16 cellular contexts compared by ENCODE assay signal in genomic region chr17:16007439-16007838, GRCh38. TPM values are rescaled to one million over a fixed set of nuclear protein-coding genes. Genes with fewer than 3 reads are reported as not detected.
DNase-seq lines count a peak whose midpoint lies in the region; ATAC-seq and TF ChIP-seq lines count a peak whose summit lies in the region.
"Had no signal": no experiment of that assay in that cellular context is flagged by ENCODE, and none has a peak within 500 bp of the region (broad histone marks: within the 10 kb centered on the region; RNA-seq: fewer than 3 reads in every experiment).

No MANE protein-coding gene starts in this region.

- H3K27me3 Mint-ChIP-seq in activated CD8-positive, alpha-beta T cell treated with anti-CD3 and anti-CD28 coated beads, Interleukin-2, amount 10 ng/mL, durations not matched to agents 7 days and 5 days (ENCODE audit: low read depth) = no peaks in the 10 kb centered on the region
- H3K27me3 Mint-ChIP-seq in naive thymus-derived CD4-positive, alpha-beta T cell = no peaks in the 10 kb centered on the region

- 70 to 80% (median 71%) methylated on average over 3 of the region's 3 CpGs for WGBS in psoas muscle, 3 donors

- peak overlapping the region; percentile 39 for H3K27ac ChIP-seq in psoas muscle
- no peak overlapping the region for H3K27ac ChIP-seq in naive thymus-derived CD4-positive, alpha-beta T cell (ENCODE audit: low read depth, low read length)
- H3K27ac ChIP-seq: BLaER1 treated with 17β-estradiol and CSF1 and Interleukin-3, amounts not matched to agents 10 nM and 100 nM; KMS-11 had no signal

- H3K4me1 ChIP-seq in psoas muscle = peaks cover 9% of the 10 kb centered on the region
- H3K4me1 ChIP-seq in naive thymus-derived CD4-positive, alpha-beta T cell (ENCODE audit: control insufficient read depth in 2 of 2, insufficient read depth in 2 of 2, low read length in 2 of 2) = no peaks in the 10 kb centered on the region

- intact Hi-C loops in psoas muscle (cut with DNase I) = no loop called here
- intact Hi-C loops in naive thymus-derived CD4-positive, alpha-beta T cell (cut with micrococcal nuclease) = loop anchor here in 1 of 2 donors (10.0 kb wide), 1 partner anchor 1703 kb away; the partner anchor contains the start of gene HS3ST3B1

- POLR2A ChIA-PET in activated CD8-positive, alpha-beta T cell treated with anti-CD3 and anti-CD28 coated beads, Interleukin-2, amount 10 ng/mL, durations not matched to agents 7 days and 5 days (lab: Charles Lee) = no interaction called here
- POLR2A ChIA-PET in naive thymus-derived CD4-positive, alpha-beta T cell (lab: Charles Lee) = no interaction called here

- peaks cover 36 to 100% of the 10 kb centered on the region in 2 donors for H3K36me3 ChIP-seq in psoas muscle (ENCODE audit: insufficient read depth in 1 of 2, low read depth in 1 of 2)
- H3K36me3 ChIP-seq in naive thymus-derived CD4-positive, alpha-beta T cell (ENCODE audit: control insufficient read depth in 2 of 3, insufficient read depth in 3 of 3, low read length in 3 of 3) = peaks cover 12 to 65% (median 34%) of the 10 kb centered on the region in 3 experiments

- no peak overlapping the region for H3K4me3 Mint-ChIP-seq in activated CD8-positive, alpha-beta T cell treated with anti-CD3 and anti-CD28 coated beads, Interleukin-2, amount 10 ng/mL, durations not matched to agents 7 days and 5 days
- no peak overlapping the region for H3K4me3 Mint-ChIP-seq in naive thymus-derived CD4-positive, alpha-beta T cell

- no peak for TF ChIP-seq CTCF in psoas muscle (IDR thresholded peaks at IDR 0.05)

- H3K9me3 Mint-ChIP-seq in activated naive CD4-positive, alpha-beta T cell treated with anti-CD3 and anti-CD28 coated beads, Interleukin-2, amount 50 U/mL, for 72 hours = no peaks in the 10 kb centered on the region
- H3K9me3 Mint-ChIP-seq in activated CD8-positive, alpha-beta T cell treated with anti-CD3 and anti-CD28 coated beads, Interleukin-2, amount 10 ng/mL, durations not matched to agents 7 days and 5 days (ENCODE audit: insufficient read depth) = no peaks in the 10 kb centered on the region
- peaks cover 0 to 2% (median 0%) of the 10 kb centered on the region in 11 donors for H3K9me3 Mint-ChIP-seq in naive thymus-derived CD4-positive, alpha-beta T cell

- CTCF ChIA-PET in activated CD8-positive, alpha-beta T cell treated with anti-CD3 and anti-CD28 coated beads, Interleukin-2, amount 10 ng/mL, durations not matched to agents 7 days and 5 days (lab: Charles Lee) = no interaction called here
- CTCF ChIA-PET in naive thymus-derived CD4-positive, alpha-beta T cell (lab: Charles Lee) = interaction anchor here (0.5 kb wide), 1 partner anchor 9 kb away, joined by 3 read pairs; no protein-coding TSS in a partner anchor

- no peaks in the 10 kb centered on the region for H3K27me3 ChIP-seq in psoas muscle (ENCODE audit: insufficient read depth in 3 of 3, low read length in 2 of 3)
- H3K27me3 ChIP-seq in naive thymus-derived CD4-positive, alpha-beta T cell (ENCODE audit: control insufficient read depth in 2 of 2, insufficient read depth in 2 of 2, low read length in 2 of 2) = no peaks in the 10 kb centered on the region
- H3K27me3 ChIP-seq: BLaER1 treated with 17β-estradiol and CSF1 and Interleukin-3, amounts not matched to agents 10 nM and 100 nM had no signal

- no peaks in the 10 kb centered on the region for H3K9me3 ChIP-seq in psoas muscle
- H3K9me3 ChIP-seq in naive thymus-derived CD4-positive, alpha-beta T cell (ENCODE audit: control insufficient read depth in 2 of 3, low read length in 3 of 3) = no peaks in the 10 kb centered on the region
- H3K9me3 ChIP-seq: BLaER1 treated with 17β-estradiol and CSF1 and Interleukin-3, amounts not matched to agents 10 nM and 100 nM had no signal

- ATAC-seq in activated naive CD4-positive, alpha-beta T cell treated with anti-CD3 and anti-CD28 coated beads, Interleukin-2, amount 50 U/mL, for 72 hours = peak; percentile 51 to 77
- no peak for ATAC-seq in activated CD8-positive, alpha-beta T cell treated with anti-CD3 and anti-CD28 coated beads, Interleukin-2, amount 10 ng/mL, durations not matched to agents 7 days and 5 days
- ATAC-seq in psoas muscle = peak; percentile 63 to 75 (median 64)
- ATAC-seq in naive thymus-derived CD4-positive, alpha-beta T cell = no peak

- peaks cover 28 to 52% of the 10 kb centered on the region in 2 donors for H3K36me3 Mint-ChIP-seq in activated naive CD4-positive, alpha-beta T cell treated with anti-CD3 and anti-CD28 coated beads, Interleukin-2, amount 50 U/mL, for 72 hours
- peaks cover 76% of the 10 kb centered on the region for H3K36me3 Mint-ChIP-seq in activated CD8-positive, alpha-beta T cell treated with anti-CD3 and anti-CD28 coated beads, Interleukin-2, amount 10 ng/mL, durations not matched to agents 7 days and 5 days (ENCODE audit: low read depth)
- peaks cover 21 to 58% (median 50%) of the 10 kb centered on the region in 5 donors for H3K36me3 Mint-ChIP-seq in naive thymus-derived CD4-positive, alpha-beta T cell

- H3K27ac Mint-ChIP-seq in activated naive CD4-positive, alpha-beta T cell treated with anti-CD3 and anti-CD28 coated beads, Interleukin-2, amount 50 U/mL, for 72 hours = no peak overlapping the region
- peak overlapping the region; percentile 14 for H3K27ac Mint-ChIP-seq in activated CD8-positive, alpha-beta T cell treated with anti-CD3 and anti-CD28 coated beads, Interleukin-2, amount 10 ng/mL, durations not matched to agents 7 days and 5 days
- H3K27ac Mint-ChIP-seq in naive thymus-derived CD4-positive, alpha-beta T cell = peak overlapping the region in 2 of 9 donors; percentile 5 to 26

- DNase-seq in activated naive CD4-positive, alpha-beta T cell treated with anti-CD3 and anti-CD28 coated beads, Interleukin-2, amount 50 U/mL, for 72 hours (ENCODE audit: low spot score in 2 of 2) = no peak
- no peak for DNase-seq in activated naive CD4-positive, alpha-beta T cell treated with anti-CD3 and anti-CD28 coated beads, Interleukin-2, amount 50 U/mL, for 16 hours
- DNase-seq in LHCN-M2 (ENCODE audit: low read depth) (peak; percentile 43), psoas muscle (no peak), AG08396 (ENCODE audit: low spot score) (no peak), NCI-H1092 treated with DMSO at 0.1 percent for 48 hours (lab: John Stamatoyannopoulos, UW) (no peak)
- DNase-seq in activated CD8-positive, alpha-beta T cell treated with anti-CD3 and anti-CD28 coated beads, Interleukin-2, amount 10 ng/mL, durations not matched to agents 7 days and 5 days = no peak
- DNase-seq in naive thymus-derived CD4-positive, alpha-beta T cell = no peak
- DNase-seq: DMS 273 treated with DMSO at 0.1 percent for 48 hours, MV-4-11, NCI-H1436 treated with DMSO at 0.1 percent for 48 hours, NCI-H2081, NCI-H524, SHP77 had no signal

- H3K4me3 ChIP-seq in psoas muscle = no peak overlapping the region
- H3K4me3 ChIP-seq in naive thymus-derived CD4-positive, alpha-beta T cell (ENCODE audit: low read length) = no peak overlapping the region
- H3K4me3 ChIP-seq: BLaER1 treated with 17β-estradiol and CSF1 and Interleukin-3, amounts not matched to agents 10 nM and 100 nM had no signal

- peaks cover 13% of the 10 kb centered on the region for H3K4me1 Mint-ChIP-seq in activated CD8-positive, alpha-beta T cell treated with anti-CD3 and anti-CD28 coated beads, Interleukin-2, amount 10 ng/mL, durations not matched to agents 7 days and 5 days (ENCODE audit: low read depth)
- H3K4me1 Mint-ChIP-seq in naive thymus-derived CD4-positive, alpha-beta T cell = peaks cover 13 to 38% (median 24%) of the 10 kb centered on the region in 7 donors

RNA-seq across cellular contexts. Expression of gene TTC19, which starts 7.8 kb away (rescaled TPM):
- 10 to 100 TPM; 27.3 to 29.4 TPM for total RNA-seq in activated naive CD4-positive, alpha-beta T cell treated with anti-CD3 and anti-CD28 coated beads, Interleukin-2, amount 50 U/mL, for 72 hours
- total RNA-seq in LHCN-M2 (2014; rRNA removed) (42.0 and 46.2 TPM in 2 replicates), psoas muscle (10 to 100 TPM; 16.5 to 31.5 (median 29.0) TPM)
- 13.7 TPM for polyA plus RNA-seq in LHCN-M2 (2012)
- total RNA-seq in activated CD8-positive, alpha-beta T cell treated with anti-CD3 and anti-CD28 coated beads, Interleukin-2, amount 10 ng/mL, durations not matched to agents 7 days and 5 days = 10 to 100 TPM; 31.5 to 38.1 TPM
- polyA plus RNA-seq in psoas muscle = 10 to 100 TPM; 17.6 to 34.2 (median 19.2) TPM
- 10 to 100 TPM; 32.8 to 61.6 (median 37.4) TPM for total RNA-seq in naive thymus-derived CD4-positive, alpha-beta T cell
- polyA plus RNA-seq in naive thymus-derived CD4-positive, alpha-beta T cell = 10 to 100 TPM; 35.8 to 35.9 TPM

RNA-seq across cellular contexts. Expression of gene ZSWIM7, which starts 7.9 kb away (rescaled TPM):
- 10 to 100 TPM in 1 of 2 donors, 1 to 10 TPM in 1; 8.8 to 26.2 TPM for total RNA-seq in activated naive CD4-positive, alpha-beta T cell treated with anti-CD3 and anti-CD28 coated beads, Interleukin-2, amount 50 U/mL, for 72 hours
- total RNA-seq in LHCN-M2 (2014; rRNA removed) (16.2 and 16.4 TPM in 2 replicates), psoas muscle (10 to 100 TPM; 29.1 to 46.6 (median 38.0) TPM)
- polyA plus RNA-seq in LHCN-M2 (2012) = 23.4 TPM
- total RNA-seq in activated CD8-positive, alpha-beta T cell treated with anti-CD3 and anti-CD28 coated beads, Interleukin-2, amount 10 ng/mL, durations not matched to agents 7 days and 5 days = 10 to 100 TPM; 19.3 to 20.0 TPM
- 10 to 100 TPM; 32.8 to 78.0 (median 70.0) TPM for polyA plus RNA-seq in psoas muscle
- total RNA-seq in naive thymus-derived CD4-positive, alpha-beta T cell = 10 to 100 TPM; 10.0 to 39.6 (median 25.4) TPM
- polyA plus RNA-seq in naive thymus-derived CD4-positive, alpha-beta T cell = 10 to 100 TPM; 78.6 to 82.7 TPM

Comparison
In these comparisons a context has a peak if more than half of its experiments do, and no peak if none do; other contexts are left out.
1. ATAC-seq: peak in activated naive CD4-positive, alpha-beta T cell treated with anti-CD3 and anti-CD28 coated beads, Interleukin-2, amount 50 U/mL, for 72 hours (2 of 2) and psoas muscle (4 of 4); none in activated CD8-positive, alpha-beta T cell treated with anti-CD3 and anti-CD28 coated beads, Interleukin-2, amount 10 ng/mL, durations not matched to agents 7 days and 5 days (single experiment) and naive thymus-derived CD4-positive, alpha-beta T cell (single experiment).